In the genomic region with DNA sequence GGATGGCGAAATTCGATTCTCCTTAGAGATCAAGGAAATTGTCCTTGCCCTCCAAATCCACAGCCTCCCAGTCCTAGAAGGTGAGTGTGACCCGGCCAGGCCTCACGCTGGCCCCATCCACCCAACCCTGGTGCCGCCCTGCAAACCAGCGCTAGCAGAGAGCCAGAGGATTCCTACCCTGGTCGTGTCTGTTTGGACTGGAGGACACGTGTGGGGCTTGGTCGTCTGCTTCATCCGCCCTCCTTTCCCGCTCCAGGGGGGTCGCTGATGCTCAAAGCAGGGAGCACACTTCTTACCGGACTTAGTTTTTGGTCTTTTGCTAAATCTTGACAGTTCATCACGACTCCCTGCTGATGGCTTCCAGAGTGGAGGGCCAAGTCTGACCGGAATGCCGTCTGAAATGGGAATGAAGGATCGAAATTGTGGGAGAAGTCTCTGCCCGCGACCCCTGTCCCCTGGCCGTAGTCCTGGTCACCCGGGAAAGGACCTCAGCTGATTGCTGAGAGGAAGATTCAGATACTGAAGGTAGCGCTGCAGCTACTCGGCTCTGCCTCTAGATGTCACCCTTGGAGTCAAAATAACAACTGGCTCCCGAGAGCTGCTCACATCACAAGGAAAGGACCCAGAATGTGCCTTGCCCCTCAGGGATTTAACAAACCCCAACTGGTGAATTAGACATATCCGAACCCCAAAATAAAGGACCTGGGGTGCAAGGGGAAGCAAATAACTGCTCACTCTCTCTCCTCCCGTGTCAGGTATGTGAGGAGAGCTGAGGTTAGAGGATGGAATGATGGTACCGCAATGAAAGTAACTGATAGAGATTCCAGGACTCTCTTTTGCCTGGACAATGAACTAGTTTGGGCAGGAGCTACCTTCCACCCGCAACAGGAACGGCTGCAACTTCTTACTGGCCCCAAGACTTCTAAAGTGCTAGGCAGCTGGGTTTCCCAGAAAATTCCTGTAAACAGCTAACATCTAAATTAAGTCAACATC, we compare ENCODE assay signal across 8 cellular contexts. TPM values are rescaled to one million over a fixed set of nuclear protein-coding genes. Genes with fewer than 3 reads are reported as not detected.
A peak's percentile ranks its signal among the peaks of the same experiment; 100 is the strongest.
DNase-seq lines count a peak whose midpoint lies in the region; ATAC-seq, FAIRE-seq and TF ChIP-seq lines count a peak whose summit lies in the region.

No MANE protein-coding gene starts in this region.

- CTCF ChIA-PET in T-cell (lab: Charles Lee), result interaction anchor here (0.6 to 1.5 kb wide), 10 partner anchors 8 to 687 kb away, joined by 3 to 7 read pairs (median 4); partner anchors contain the start of gene ORC5 (in 1 of the 2)

- H3K9me3 Mint-ChIP-seq in T-cell (no peaks in the 10 kb centered on the region), brain (no peaks in the 10 kb centered on the region), immature natural killer cell (no peaks in the 10 kb centered on the region)

- H3K27ac Mint-ChIP-seq in T-cell (no peak overlapping the region), brain (peak overlapping the region; percentile 41 to 96 (median 86)), immature natural killer cell (no peak overlapping the region)

- FAIRE-seq in A204.1 (lab: Jason Lieb, UNC), result peak; percentile 51

- TF ChIP-seq CTCF in GM12873 (IDR thresholded peaks at IDR 0.05; ENCODE audit: insufficient read depth, low read depth, low read length, missing control alignments) (peak; percentile 94), brain (conservative IDR thresholded peaks at IDR 0.05) (peak; percentile 82 to 86)

- POLR2A ChIA-PET in T-cell (lab: Charles Lee), result no interaction called here

- peak; percentile 92 for ATAC-seq in HG02642 (IDR thresholded peaks at IDR 0.05; ENCODE audit: poor library complexity, unreplicated experiment)
- peak; percentile 61 to 80 (median 64) for ATAC-seq in T-cell (replicated peaks in 1 of 4)

- H3K4me1 Mint-ChIP-seq in T-cell (peaks cover 0 to 5% (median 0%) of the 10 kb centered on the region in 3 donors), brain (peaks cover 36% of the 10 kb centered on the region), immature natural killer cell (peaks cover 0 to 1% of the 10 kb centered on the region in 2 donors)

- no peak overlapping the region for H3K4me3 Mint-ChIP-seq in T-cell
- H3K4me3 Mint-ChIP-seq in brain, result peak overlapping the region; percentile 55 to 81 (median 69)
- H3K4me3 Mint-ChIP-seq in immature natural killer cell, result no peak overlapping the region

- H3K36me3 Mint-ChIP-seq in T-cell (no peaks in the 10 kb centered on the region), brain (no peaks in the 10 kb centered on the region), immature natural killer cell (no peaks in the 10 kb centered on the region)

- peaks cover 15 to 23% of the 10 kb centered on the region in 2 donors for H3K27me3 Mint-ChIP-seq in T-cell
- H3K27me3 Mint-ChIP-seq in brain, result peaks cover 7% of the 10 kb centered on the region
- H3K27me3 Mint-ChIP-seq in immature natural killer cell (ENCODE audit: low read depth in 3 of 3), result peaks cover 5 to 8% (median 6%) of the 10 kb centered on the region in 3 donors

- DNase-seq in NCI-H1048 (lab: John Stamatoyannopoulos, UW) (peak; percentile 19), T-cell (peak in 26 of 34 experiments; percentile 1 to 37 (median 14)), immature natural killer cell (peak; percentile 18 to 34 (median 33))
- peak; percentile 21 to 33 for DNase-seq in stimulated activated CD4-positive, alpha-beta T cell treated with anti-CD3 and anti-CD28 coated beads, Interleukin-2, amount 100 ng/mL, for 48 hours

RNA-seq across cellular contexts. Expression of gene ORC5, which starts 23.5 kb away (rescaled TPM):
- total RNA-seq in T-cell, result 10 to 100 TPM; 10.4 to 26.9 (median 25.3) TPM
- 7.9 TPM for polyA plus RNA-seq in brain (ENCODE audit: insufficient read depth, low read depth, low replicate concordance)
- polyA plus RNA-seq in immature natural killer cell, result 10 to 100 TPM; 15.5 to 27.7 (median 16.9) TPM

Comparison
In these comparisons a context has a peak if more than half of its experiments do, and no peak if none do; other contexts are left out.
1. Peak in every context shown above with its lines: DNase-seq and ATAC-seq.
2. H3K27ac Mint-ChIP-seq: peak in brain (5 of 5); none in T-cell (0 of 2) and immature natural killer cell (0 of 6).
3. H3K4me3 Mint-ChIP-seq: peak in brain (5 of 5); none in T-cell (0 of 3) and immature natural killer cell (0 of 5).